ENCODE assay signal across 21 cellular contexts in the genomic region with DNA sequence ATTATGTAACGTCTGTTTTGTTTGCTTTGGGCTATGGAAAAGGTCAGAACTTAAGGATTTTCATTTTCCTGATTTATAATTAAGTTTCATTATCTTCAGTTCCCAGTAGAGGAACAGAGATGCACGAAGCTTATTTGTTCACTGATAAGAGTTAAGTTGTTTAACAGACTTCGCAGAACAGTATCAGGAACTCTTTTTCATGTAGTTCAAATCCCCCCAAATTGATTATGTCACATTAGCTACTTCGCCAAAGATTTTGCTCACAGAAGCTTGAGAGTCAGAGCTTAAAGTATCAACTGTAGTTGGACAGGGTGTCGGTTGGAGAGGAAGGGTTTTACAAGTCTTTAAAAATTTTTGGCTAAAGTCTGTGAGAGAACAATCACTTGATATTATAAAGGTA.
"Had no signal": no experiment of that assay in that cellular context is flagged by ENCODE, and none has a peak within 500 bp of the region (broad histone marks: within the 10 kb centered on the region; RNA-seq: fewer than 3 reads in every experiment).

No MANE protein-coding gene starts in this region.

- H3K4me3 ChIP-seq: breast epithelium, hepatocyte, testis, uterus had no signal

- H3K27me3 ChIP-seq: breast epithelium, hepatocyte, pancreas, stomach, testis, uterus had no signal

- H3K27ac ChIP-seq: hepatocyte, testis, uterus had no signal

- DNase-seq: activated CD4-positive, alpha-beta T cell treated with anti-CD3 and anti-CD28 coated beads, Interleukin-2, amount 10 ng/mL, durations not matched to agents 24 days and 14 days; activated CD8-positive, alpha-beta T cell treated with anti-CD3 and anti-CD28 coated beads, Interleukin-2, amount 10 ng/mL, durations not matched to agents 7 days and 5 days; activated gamma-delta T cell treated with Interleukin-2 at 50 U/mL for 16 hours; effector CD4-positive, alpha-beta T cell; foreskin fibroblast; immature natural killer cell; kidney glomerular epithelial cell; nephron progenitor cell; pancreas; small intestine; stimulated activated CD4-positive, alpha-beta T cell treated with anti-CD3 and anti-CD28 coated beads, Interleukin-2, amount 100 ng/mL, for 24 hours; stomach; T-helper 9 cell; testis; trophoblast cell; uterus had no signal

- H3K4me1 ChIP-seq: uterus had no signal

- ATAC-seq: activated CD4-positive, CD25-positive, alpha-beta regulatory T cell treated with anti-CD3 and anti-CD28 coated beads, Interleukin-2, amount 50 U/mL, for 24 hours; activated CD8-positive, alpha-beta T cell treated with anti-CD3 and anti-CD28 coated beads, Interleukin-2, amount 10 ng/mL, durations not matched to agents 7 days and 5 days; sciatic nerve; stimulated activated effector memory CD8-positive, alpha-beta T cell treated with anti-CD3 and anti-CD28 coated beads, Interleukin-12 subunit alpha, Interleukin-12 subunit beta, amount 100 ng/mL, for 72 hours had no signal

- H3K9me3 ChIP-seq: breast epithelium, pancreas, stomach, testis, uterus had no signal

- H3K36me3 ChIP-seq: breast epithelium, pancreas, stomach, uterus had no signal
